10 cellular contexts compared by ENCODE assay signal in the genomic region with DNA sequence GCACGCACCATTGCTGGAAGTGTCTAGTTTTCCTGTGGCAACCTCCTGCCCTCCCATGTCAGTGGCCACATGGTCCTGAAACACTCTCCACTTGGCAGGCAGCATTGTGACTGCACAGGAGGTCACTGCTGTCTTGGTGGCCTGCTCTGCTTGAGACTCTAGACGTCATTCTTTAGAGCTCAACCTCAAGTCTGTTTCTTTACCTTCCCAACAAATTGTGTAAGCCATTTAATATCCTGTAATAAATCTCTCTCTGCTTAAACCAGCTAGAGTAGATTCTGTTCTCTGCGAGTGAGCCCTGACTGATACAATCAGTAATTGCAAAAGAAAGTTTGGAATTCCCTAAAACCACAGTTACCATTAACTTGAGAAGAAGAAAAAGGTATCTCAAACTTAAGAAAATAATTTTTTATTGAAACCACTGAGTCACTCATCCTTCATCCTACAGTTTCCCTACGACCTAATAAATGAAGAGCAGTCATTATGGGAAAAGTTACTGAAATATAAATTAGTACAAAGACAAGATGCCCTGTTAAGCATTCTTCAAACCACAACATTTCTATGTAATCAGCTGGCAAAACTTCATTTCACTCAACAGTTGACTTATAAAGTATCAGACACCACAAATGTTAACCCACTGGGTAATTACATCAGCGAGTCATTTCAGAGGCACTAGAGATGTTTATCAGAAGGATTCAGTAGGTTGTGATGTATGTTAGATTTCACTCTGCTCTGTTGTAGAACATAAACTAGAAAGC. TPM values are rescaled to one million over a fixed set of nuclear protein-coding genes. Genes with fewer than 3 reads are reported as not detected.
DNase-seq lines count a peak whose midpoint lies in the region; ATAC-seq and TF ChIP-seq lines count a peak whose summit lies in the region.
"Had no signal": no experiment of that assay in that cellular context is flagged by ENCODE, and none has a peak within 500 bp of the region (broad histone marks: within the 10 kb centered on the region; RNA-seq: fewer than 3 reads in every experiment).

No MANE protein-coding gene starts in this region.

- H3K4me3 ChIP-seq in adipocyte (ENCODE audit: low read length) (no peak overlapping the region), mesodermal cell (ENCODE audit: extremely low read depth, insufficient read depth, low read length, poor library complexity, severe bottlenecking) (no peak overlapping the region)

- H3K4me1 ChIP-seq in adipocyte (ENCODE audit: control insufficient read depth, insufficient read depth, low read length) (peaks cover 26% of the 10 kb centered on the region), mesodermal cell (ENCODE audit: control insufficient read depth, insufficient read depth, low read length, poor library complexity, severe bottlenecking) (peaks cover 6% of the 10 kb centered on the region)

- TF ChIP-seq CTCF in C4-2B (conservative IDR thresholded peaks at IDR 0.05) (no peak), osteocyte (IDR thresholded peaks at IDR 0.05) (no peak), glutamatergic neuron (IDR thresholded peaks at IDR 0.05; ENCODE audit: partially characterized antibody, unreplicated experiment) (no peak)

- 67 to 72% methylated on average over 2 of the region's 5 CpGs for WGBS in mesodermal cell (ENCODE audit: insufficient coverage in 2 of 2), 2 experiments

- H3K9ac ChIP-seq in adipocyte (ENCODE audit: low read length) = no peak overlapping the region

- H3K27ac Mint-ChIP-seq in osteocyte (ENCODE audit: unreplicated experiment) (no peak overlapping the region), glutamatergic neuron (ENCODE audit: unreplicated experiment) (no peak overlapping the region)

- H3K4me1 Mint-ChIP-seq in osteocyte (ENCODE audit: unreplicated experiment) (peaks cover 17% of the 10 kb centered on the region), glutamatergic neuron (ENCODE audit: low read depth, unreplicated experiment) (no peaks in the 10 kb centered on the region)

- peak; percentile 55 for ATAC-seq in HG02981 (IDR thresholded peaks at IDR 0.05; ENCODE audit: unreplicated experiment)

- H3K27me3 Mint-ChIP-seq in osteocyte (ENCODE audit: unreplicated experiment) (no peaks in the 10 kb centered on the region), glutamatergic neuron (ENCODE audit: unreplicated experiment) (peaks cover 4% of the 10 kb centered on the region)

- H3K27me3 ChIP-seq in adipocyte (replicated peaks; ENCODE audit: control insufficient read depth, insufficient read depth, low read length) = no peaks in the 10 kb centered on the region

- H3K36me3 ChIP-seq in adipocyte (ENCODE audit: control insufficient read depth, insufficient read depth, low read length, severe bottlenecking) = no peaks in the 10 kb centered on the region
- peaks cover 13% of the 10 kb centered on the region for H3K36me3 ChIP-seq in mesodermal cell (ENCODE audit: control insufficient read depth, insufficient read depth, low read length)

- H3K36me3 Mint-ChIP-seq in osteocyte (ENCODE audit: unreplicated experiment) = peaks cover 6% of the 10 kb centered on the region
- H3K36me3 Mint-ChIP-seq in glutamatergic neuron (ENCODE audit: unreplicated experiment) = no peaks in the 10 kb centered on the region

- H3K27ac ChIP-seq in C4-2B (peak overlapping the region; percentile 47), mesodermal cell (ENCODE audit: low read depth, low read length, severe bottlenecking) (peak overlapping the region; percentile 23), substantia nigra (ENCODE audit: low read depth, low read length, poor library complexity, severe bottlenecking) (no peak overlapping the region)

- no peak overlapping the region for H3K4me3 Mint-ChIP-seq in osteocyte (ENCODE audit: unreplicated experiment)
- no peak overlapping the region for H3K4me3 Mint-ChIP-seq in glutamatergic neuron (ENCODE audit: unreplicated experiment)

- peak; percentile 42 for DNase-seq in adipocyte (ENCODE audit: low read depth)
- no peak for DNase-seq in substantia nigra (lab: John Stamatoyannopoulos, UW)
- no peak for DNase-seq in NCI-H1092 (lab: John Stamatoyannopoulos, UW)
- no peak for DNase-seq in osteocyte (ENCODE audit: extremely low spot score, unreplicated experiment)
- no peak for DNase-seq in glutamatergic neuron
- DNase-seq: GDM1, NCI-H187 had no signal

- H3K9me3 Mint-ChIP-seq in osteocyte (ENCODE audit: unreplicated experiment) (no peaks in the 10 kb centered on the region), glutamatergic neuron (ENCODE audit: unreplicated experiment) (no peaks in the 10 kb centered on the region)

- peaks cover 4% of the 10 kb centered on the region for H3K9me3 ChIP-seq in adipocyte (ENCODE audit: control insufficient read depth, low read length)
- H3K9me3 ChIP-seq in mesodermal cell (ENCODE audit: control insufficient read depth, low read length) = no peaks in the 10 kb centered on the region

RNA-seq across cellular contexts. Expression of a gene that starts 18.0 kb away (rescaled TPM):
- polyA plus RNA-seq in mesodermal cell (2013, experiment 1 of 2) = 42.8 TPM
- polyA plus RNA-seq in mesodermal cell (2013, experiment 2 of 2) = 37.3 TPM
- 27.4 and 29.3 TPM in 2 replicates for total RNA-seq in osteocyte
- 48.5 TPM for total RNA-seq in glutamatergic neuron (ENCODE audit: unreplicated experiment)
